ENCODE assay signal across 8 cellular contexts in the genomic region with DNA sequence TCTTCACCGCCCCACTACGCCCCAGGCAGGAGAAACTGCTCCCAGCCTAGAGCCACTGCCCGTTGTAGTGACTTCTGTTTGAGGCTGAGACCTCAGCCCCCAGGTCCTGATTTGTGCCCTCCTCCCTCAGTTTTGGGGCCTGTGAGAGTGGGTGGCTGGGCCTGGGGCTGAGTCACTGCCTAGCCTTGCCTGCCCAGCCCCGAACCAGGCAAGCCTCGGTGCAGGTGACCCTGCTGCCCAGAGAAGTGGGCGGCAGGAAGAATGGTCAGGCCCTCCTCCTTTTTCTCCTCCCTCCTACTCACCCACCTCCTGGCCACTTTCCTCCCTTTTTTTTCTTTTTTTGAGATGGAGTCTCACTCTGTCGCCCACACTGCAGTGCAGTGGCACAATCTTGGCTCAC.
DNase-seq lines count a peak whose midpoint lies in the region; ATAC-seq and TF ChIP-seq lines count a peak whose summit lies in the region.

No MANE protein-coding gene starts in this region.

- H3K27ac Mint-ChIP-seq in Caco-2 (ENCODE audit: unreplicated experiment), result peak overlapping the region; percentile 95

- H3K36me3 ChIP-seq in Caco-2 (ENCODE audit: control insufficient read depth, insufficient read depth, low read length) (no peaks in the 10 kb centered on the region), OCI-LY1 (ENCODE audit: insufficient read depth, low read length) (no peaks in the 10 kb centered on the region), esophagus squamous epithelium (no peaks in the 10 kb centered on the region)

- no peaks in the 10 kb centered on the region for H3K27me3 Mint-ChIP-seq in Caco-2 (ENCODE audit: insufficient read depth, unreplicated experiment)

- no peaks in the 10 kb centered on the region for H3K9me3 Mint-ChIP-seq in Caco-2 (ENCODE audit: unreplicated experiment)

- H3K4me1 Mint-ChIP-seq in Caco-2 (ENCODE audit: low read depth, unreplicated experiment), result peaks cover 51% of the 10 kb centered on the region

- CTCF ChIA-PET in Caco-2 (lab: Charles Lee), result interaction anchor here (0.7 to 2.1 kb wide), 2 partner anchors 182 to 185 kb away, joined by 3 to 8 read pairs; no protein-coding TSS in a partner anchor

- H3K79me2 ChIP-seq in OCI-LY1 (ENCODE audit: insufficient read depth, low read length), result no peaks in the 10 kb centered on the region

- WGBS in esophagus squamous epithelium, 2 donors, result 52 to 63% methylated on average over 7 of the region's 7 CpGs

- no peak overlapping the region for H3K4me3 Mint-ChIP-seq in Caco-2 (ENCODE audit: unreplicated experiment)

- no peaks in the 10 kb centered on the region for H3K9me2 ChIP-seq in OCI-LY1 (ENCODE audit: low read depth, low read length)

- no peak for ATAC-seq in HG02970 (IDR thresholded peaks at IDR 0.05; ENCODE audit: low FRiP score, unreplicated experiment)
- ATAC-seq in left lobe of liver, result no peak
- no peak for ATAC-seq in HG02623 (IDR thresholded peaks at IDR 0.05; ENCODE audit: unreplicated experiment)

- H3K9me3 ChIP-seq in Caco-2 (no peaks in the 10 kb centered on the region), OCI-LY1 (ENCODE audit: low read length) (no peaks in the 10 kb centered on the region), esophagus squamous epithelium (no peaks in the 10 kb centered on the region)

- POLR2A ChIA-PET in Caco-2 (lab: Charles Lee), result no interaction called here

- H3F3A ChIP-seq in OCI-LY1 (ENCODE audit: insufficient read depth, low read length), result no peaks in the 10 kb centered on the region

- no peak overlapping the region for H2AFZ ChIP-seq in OCI-LY1 (ENCODE audit: low read length)

- H4K20me1 ChIP-seq in OCI-LY1 (ENCODE audit: insufficient read depth, low read length), result no peaks in the 10 kb centered on the region

- peaks cover 19% of the 10 kb centered on the region for H3K36me3 Mint-ChIP-seq in Caco-2 (ENCODE audit: insufficient read depth, unreplicated experiment)

- H3K9ac ChIP-seq in OCI-LY1 (ENCODE audit: low read length), result no peak overlapping the region

- TF ChIP-seq CTCF in Caco-2 (IDR thresholded peaks at IDR 0.05; ENCODE audit: insufficient read depth in 1 of 2, low read depth in 1 of 2, low read length in 1 of 2, severe bottlenecking in 1 of 2, unreplicated experiment in 1 of 2) (no peak), OCI-LY1 (IDR thresholded peaks at IDR 0.05; ENCODE audit: low read length) (no peak), esophagus squamous epithelium (IDR thresholded peaks at IDR 0.05) (no peak)

- H3K27ac ChIP-seq in OCI-LY1 (ENCODE audit: low read depth, low read length, poor library complexity, severe bottlenecking), result peak overlapping the region; percentile 89
- H3K27ac ChIP-seq in esophagus squamous epithelium, result peak overlapping the region; percentile 87 to 96 (median 94)

- H3K4me1 ChIP-seq in Caco-2 (peaks cover 70% of the 10 kb centered on the region), OCI-LY1 (ENCODE audit: insufficient read depth, low read length, severe bottlenecking) (peaks cover 29% of the 10 kb centered on the region), esophagus squamous epithelium (peaks cover 32 to 78% (median 50%) of the 10 kb centered on the region in 3 donors)

- intact Hi-C loops in Caco-2 (cut with micrococcal nuclease; ENCODE audit: unreplicated experiment) (loop anchor here (10.0 kb wide), 2 partner anchors 215 to 325 kb away; no protein-coding TSS in a partner anchor), esophagus squamous epithelium (cut with DNase I) (loop anchor here (10.0 kb wide), 1 partner anchor 55 kb away; no protein-coding TSS in a partner anchor)

- H3K4me3 ChIP-seq in Caco-2 (ENCODE audit: low read depth, low read length), result no peak overlapping the region
- H3K4me3 ChIP-seq in OCI-LY1 (ENCODE audit: low read depth, low read length, poor library complexity, severe bottlenecking), result no peak overlapping the region
- H3K4me3 ChIP-seq in esophagus squamous epithelium, result no peak overlapping the region

- no peak overlapping the region for H3K4me2 ChIP-seq in OCI-LY1 (ENCODE audit: low read length)

- TF ChIP-seq POLR2A in esophagus squamous epithelium (IDR thresholded peaks at IDR 0.05), result no peak

- no TSS peak for BruUV-seq in Caco-2 (replicated peaks; lab: Mats Ljungman, UMichigan)

- DNase-seq in Caco-2 (no peak), esophagus squamous epithelium (lab: John Stamatoyannopoulos, UW) (no peak), renal cortical epithelial cell (ENCODE audit: low read depth) (peak; percentile 48), left lobe of liver (ENCODE audit: low spot score) (no peak), cerebellar cortex (ENCODE audit: low spot score) (no peak)

- H3K27me3 ChIP-seq in Caco-2 (replicated peaks; ENCODE audit: control insufficient read depth, insufficient read depth, low read length), result no peaks in the 10 kb centered on the region
- H3K27me3 ChIP-seq in OCI-LY1 (ENCODE audit: insufficient read depth, low read length), result no peaks in the 10 kb centered on the region
- H3K27me3 ChIP-seq in esophagus squamous epithelium, result no peaks in the 10 kb centered on the region
